Comparison of ENCODE assay signal across 8 cellular contexts in the genomic region with DNA sequence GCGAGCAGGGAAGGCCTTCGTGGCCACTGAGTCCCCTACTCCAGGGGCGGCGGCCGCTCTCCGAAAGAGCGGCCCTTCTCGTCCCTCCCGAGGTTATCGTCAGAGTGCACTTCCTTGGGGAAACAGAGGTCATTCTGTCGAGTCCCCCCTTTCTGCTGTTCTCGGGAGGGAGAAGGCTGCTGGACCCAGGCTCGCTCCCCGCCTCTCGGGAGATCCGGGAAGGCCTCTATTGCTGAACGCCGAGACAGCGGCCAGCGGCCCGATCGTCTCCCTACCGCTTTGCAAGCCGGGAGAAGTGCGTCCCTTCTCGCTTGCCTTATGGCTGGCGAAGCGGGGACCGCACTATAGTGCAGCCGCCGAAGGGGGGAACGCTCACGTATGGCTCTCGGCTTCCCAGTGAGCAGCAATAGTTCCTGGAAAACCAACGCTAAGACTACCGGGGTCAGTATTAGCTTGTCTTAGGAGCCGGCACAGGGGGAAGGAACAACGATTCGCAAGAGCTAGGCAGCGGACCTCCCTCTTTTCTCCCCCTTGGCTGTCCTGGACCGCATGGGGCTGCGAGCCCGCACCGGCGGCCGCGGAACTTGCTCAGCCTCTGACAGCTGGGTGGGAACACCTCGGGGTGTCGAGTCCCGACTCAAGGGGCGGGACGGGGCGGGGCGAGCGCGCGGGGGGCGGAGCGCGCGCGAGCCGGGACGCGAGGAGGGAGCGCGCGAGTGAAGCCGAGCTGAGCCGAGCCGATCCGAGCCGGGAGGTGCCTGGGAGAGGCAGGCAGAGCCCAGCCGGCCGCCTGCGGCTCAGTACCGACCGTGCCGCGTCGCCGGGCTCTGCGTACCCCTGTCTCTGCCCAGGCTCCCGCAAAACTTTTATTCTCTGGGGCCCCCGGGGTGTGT. TPM values are rescaled to one million over a fixed set of nuclear protein-coding genes. Genes with fewer than 3 reads are reported as not detected.
DNase-seq lines count a peak whose midpoint lies in the region; ATAC-seq and TF ChIP-seq lines count a peak whose summit lies in the region.

No MANE protein-coding gene starts in this region.

- H3K27ac ChIP-seq in AG04450 (ENCODE audit: low read depth, low read length) (peak overlapping the region; percentile 93), WERI-Rb-1 (peak overlapping the region; percentile 95), breast epithelium (peak overlapping the region; percentile 91 to 95), skin epidermis (peak overlapping the region; percentile 65 to 96 (median 90))

- POLR2A ChIA-PET in AG04450 (lab: Yijun Ruan, JAX): interaction anchor here (0.6 to 0.8 kb wide), 2 partner anchors 51 to 187 kb away, joined by 3 read pairs; no protein-coding TSS in a partner anchor

- ATAC-seq in GM18907 (IDR thresholded peaks at IDR 0.05; ENCODE audit: unreplicated experiment) (peak; percentile 92), HG03135 (IDR thresholded peaks at IDR 0.05; ENCODE audit: unreplicated experiment) (peak; percentile 92)

- peak overlapping the region; percentile 74 for H3K4me3 ChIP-seq in AG04450 (ENCODE audit: low read depth, low read length)
- peak overlapping the region; percentile 79 for H3K4me3 ChIP-seq in WERI-Rb-1 (ENCODE audit: low read depth, low read length)
- H3K4me3 ChIP-seq in breast epithelium: peak overlapping the region; percentile 71 to 97 (median 74)
- H3K4me3 ChIP-seq in skin epidermis: peak overlapping the region; percentile 64 to 85 (median 81)

- peak; percentile 68 for DNase-seq in AG04450 (ENCODE audit: low read depth, low spot score)
- peak; percentile 92 for DNase-seq in NCI-H2171 treated with DMSO at 0.1 percent for 48 hours (lab: John Stamatoyannopoulos, UW)
- DNase-seq in WERI-Rb-1: peak; percentile 94
- DNase-seq in breast epithelium (ENCODE audit: low spot score in 2 of 2): peak; percentile 87 to 89
- peak; percentile 86 for DNase-seq in iPS-NIHi11 (ENCODE audit: low spot score)

- H3K9me3 ChIP-seq in AG04450 (ENCODE audit: control insufficient read depth, insufficient read depth, low read length) (no peaks in the 10 kb centered on the region; the same call in 1 of the 2 replicates), WERI-Rb-1 (ENCODE audit: severe bottlenecking) (no peaks in the 10 kb centered on the region), breast epithelium (no peaks in the 10 kb centered on the region)

- intact Hi-C loops in breast epithelium (cut with DNase I; ENCODE audit: low total_unique reads): no loop called here

- H3K36me3 ChIP-seq in WERI-Rb-1 (peaks cover 5% of the 10 kb centered on the region), breast epithelium (no peaks in the 10 kb centered on the region)

- CTCF ChIA-PET in AG04450 (lab: Charles Lee): interaction anchor here (0.6 to 1.0 kb wide), 3 partner anchors 68 to 189 kb away, joined by 3 to 4 read pairs (median 3); no protein-coding TSS in a partner anchor

- H3K27me3 ChIP-seq in AG04450 (ENCODE audit: control insufficient read depth, insufficient read depth, low read length) (peaks cover 19% of the 10 kb centered on the region), WERI-Rb-1 (ENCODE audit: insufficient read depth, low read depth, severe bottlenecking) (no peaks in the 10 kb centered on the region), breast epithelium (no peaks in the 10 kb centered on the region)

- peak; percentile 49 for TF ChIP-seq POLR2A in breast epithelium (IDR thresholded peaks at IDR 0.05)

- H3K4me1 ChIP-seq in breast epithelium: no peaks in the 10 kb centered on the region

- TF ChIP-seq CTCF in AG04450 (IDR thresholded peaks at IDR 0.05; ENCODE audit: low read depth, low read length) (no peak), WERI-Rb-1 (IDR thresholded peaks at IDR 0.05; ENCODE audit: low read depth, low read length) (no peak), breast epithelium (IDR thresholded peaks at IDR 0.05) (peak in 1 of 3 donors; percentile 22)

RNA-seq across cellular contexts. Expression of gene PPM1L, which starts 0.9 kb away (rescaled TPM):
- polyA plus RNA-seq in AG04450 (2011; rRNA removed): 0.26 and 0.33 TPM in 2 replicates
- polyA minus RNA-seq in AG04450 (2011; rRNA and poly(A)+ RNA removed): 0.28 and 1.4 TPM in 2 replicates
- 100 to 1,000 TPM in 1 of 3 donors, 10 to 100 TPM in 2; 12.8 to 136 (median 24.6) TPM for total RNA-seq in breast epithelium

Comparison
In these comparisons a context has a peak if more than half of its experiments do, and no peak if none do; other contexts are left out.
1. Peak in every context shown above with its lines: DNase-seq, ATAC-seq, H3K4me3 ChIP-seq and H3K27ac ChIP-seq.